Comparison of ENCODE assay signal across 26 cellular contexts in the genomic region with DNA sequence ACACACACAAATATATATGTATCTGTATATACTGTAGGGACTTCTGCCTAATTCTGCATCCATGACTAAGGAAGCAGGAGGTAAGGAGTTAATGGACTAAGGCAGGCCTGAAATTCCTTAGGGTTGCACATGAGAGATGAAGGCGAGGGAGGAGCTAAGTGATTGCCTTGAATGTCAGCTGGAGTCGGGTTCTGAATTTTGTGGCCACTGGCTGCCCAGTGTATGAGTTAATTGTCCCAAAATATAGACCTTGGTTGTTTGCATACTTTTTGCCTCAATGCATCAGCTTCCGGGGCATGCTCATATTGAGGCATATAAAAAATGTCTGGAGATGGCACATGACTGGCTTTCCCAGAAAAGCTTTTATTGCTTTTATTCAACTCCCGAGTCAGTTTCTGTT.
DNase-seq lines count a peak whose midpoint lies in the region; ATAC-seq, FAIRE-seq and TF ChIP-seq lines count a peak whose summit lies in the region.
"Had no signal": no experiment of that assay in that cellular context is flagged by ENCODE, and none has a peak within 500 bp of the region (broad histone marks: within the 10 kb centered on the region; RNA-seq: fewer than 3 reads in every experiment).

No MANE protein-coding gene starts in this region.

- no peaks in the 10 kb centered on the region for H3K9me3 ChIP-seq in pancreas
- H3K9me3 ChIP-seq: MG63 had no signal

- no peaks in the 10 kb centered on the region for H3K36me3 Mint-ChIP-seq in mesothelial cell of epicardium
- H3K36me3 Mint-ChIP-seq: CD14-positive monocyte had no signal

- in situ Hi-C loops in SK-MEL-5 (cut with HindIII; ENCODE audit: low pct_unique_long_range_greater_than_20kb, low sequenced_read_pairs), result no loop called here

- no peaks in the 10 kb centered on the region for H3K36me3 ChIP-seq in pancreas
- H3K36me3 ChIP-seq: MG63 had no signal

- H3K27me3 Mint-ChIP-seq in mesothelial cell of epicardium (ENCODE audit: low read depth), result peaks cover 6% of the 10 kb centered on the region

- H3K27ac Mint-ChIP-seq in mesothelial cell of epicardium, result no peak overlapping the region
- H3K27ac Mint-ChIP-seq: B cell had no signal

- no peak for FAIRE-seq in pancreas (lab: Jason Lieb, UNC)
- FAIRE-seq: GM12892, GM18507, H1, K562 had no signal

- no peak for ATAC-seq in pancreas
- no peak for ATAC-seq in HG02884 (IDR thresholded peaks at IDR 0.05; ENCODE audit: unreplicated experiment)
- ATAC-seq: K562, Panc1, SK-N-SH treated with all-trans-retinoic acid at 6 μM for 48 hours had no signal

- H3K9me3 Mint-ChIP-seq in mesothelial cell of epicardium, result no peaks in the 10 kb centered on the region

- H3K4me1 ChIP-seq in pancreas, result no peaks in the 10 kb centered on the region

- TF ChIP-seq CTCF in pancreas (IDR thresholded peaks at IDR 0.05), result no peak
- no peak for TF ChIP-seq CTCF in mesothelial cell of epicardium (IDR thresholded peaks at IDR 0.05; ENCODE audit: unreplicated experiment)

- DNase-seq in EH (ENCODE audit: low read depth), result peak; percentile 12
- peak; percentile 60 for DNase-seq in SK-MEL-5 (ENCODE audit: low read depth, low spot score)
- DNase-seq in kidney glomerular epithelial cell (lab: John Stamatoyannopoulos, UW), result peak; percentile 66
- peak; percentile 7 for DNase-seq in renal cortical epithelial cell (ENCODE audit: low read depth)
- DNase-seq in GF-D8 (lab: John Stamatoyannopoulos, UW), result no peak
- no peak for DNase-seq in pancreas
- DNase-seq in mesothelial cell of epicardium (ENCODE audit: low spot score in 2 of 2, unreplicated experiment in 2 of 2), result no peak
- DNase-seq: COR-L47; DMS79 treated with DMSO at 0.1 percent for 48 hours; MG63; NCI-H1092; NCI-H1436; NCI-H187 treated with DMSO at 0.1 percent for 48 hours; NCI-H2107; NCI-H748 treated with DMSO at 0.1 percent for 48 hours; NK-92 treated with Interleukin-12 subunit alpha and Interleukin-12 subunit beta, amount 100 ng/mL, for 24 hours; SIG-M5 had no signal

- intact Hi-C loops in pancreas (cut with DNase I), result no loop called here

- WGBS in pancreas, 2 donors, result 34 to 37% methylated on average over 4 of the region's 4 CpGs

- peaks cover 5% of the 10 kb centered on the region for H3K4me1 Mint-ChIP-seq in mesothelial cell of epicardium
- H3K4me1 Mint-ChIP-seq: B cell, CD14-positive monocyte had no signal

- peaks cover 0 to 9% (median 0%) of the 10 kb centered on the region in 4 donors for H3K27me3 ChIP-seq in pancreas
- H3K27me3 ChIP-seq: MG63 had no signal

- H3K4me3 Mint-ChIP-seq in mesothelial cell of epicardium, result no peak overlapping the region
- H3K4me3 Mint-ChIP-seq: B cell, CD14-positive monocyte had no signal

- no peak overlapping the region for H3K4me3 ChIP-seq in pancreas
- H3K4me3 ChIP-seq: K562, MG63 had no signal

- H3K27ac ChIP-seq in pancreas, result no peak overlapping the region

Comparison
In these comparisons a context has a peak if more than half of its experiments do, and no peak if none do; other contexts are left out.
1. DNase-seq: peak in EH (single experiment), SK-MEL-5 (single experiment), kidney glomerular epithelial cell (single experiment) and renal cortical epithelial cell (single experiment); none in GF-D8 (single experiment), pancreas (0 of 6) and mesothelial cell of epicardium (0 of 2).